Comparison of ENCODE assay signal across 1 cellular context in genomic region chr17:69326302-69327059, GRCh38.
TF ChIP-seq lines count a peak whose summit lies in the region.

No MANE protein-coding gene starts in this region.

TF ChIP-seq in HepG2, 621 proteins besides CTCF, POLR2A, EP300 and RAD21 (continued from another document and continues in another):
- TF ChIP-seq ZNF781 (CRISPR knock-in tag; IDR thresholded peaks at IDR 0.05; ENCODE audit: borderline replicate concordance, not compliant biosample characterization) = peak; percentile 26
- TF ChIP-seq MXD4 (CRISPR knock-in tag; IDR thresholded peaks at IDR 0.05) = no peak
- TF ChIP-seq SOX5 (CRISPR knock-in tag; IDR thresholded peaks at IDR 0.05; ENCODE audit: borderline replicate concordance) = no peak
- no peak for TF ChIP-seq EHMT2 (IDR thresholded peaks at IDR 0.05; ENCODE audit: borderline replicate concordance, low read depth, low read length)
- peak; percentile 7; the same call in 1 of the 2 replicates for TF ChIP-seq THAP9 (CRISPR knock-in tag; IDR thresholded peaks at IDR 0.05; ENCODE audit: borderline replicate concordance)
- no peak for TF ChIP-seq ZNF687 (CRISPR knock-in tag; IDR thresholded peaks at IDR 0.05)
- peak; percentile 82 for TF ChIP-seq ZNF556 (CRISPR knock-in tag; IDR thresholded peaks at IDR 0.05; ENCODE audit: borderline replicate concordance)
- no peak for TF ChIP-seq NONO (IDR thresholded peaks at IDR 0.05)
- TF ChIP-seq NONO (CRISPR knock-in tag; conservative IDR thresholded peaks at IDR 0.05) = peak; percentile 74; the same call in 1 of the 2 replicates
- TF ChIP-seq ZKSCAN8 (CRISPR knock-in tag; IDR thresholded peaks at IDR 0.05; ENCODE audit: borderline replicate concordance) = no peak
- TF ChIP-seq SRF (IDR thresholded peaks at IDR 0.05; ENCODE audit: low read depth, low read length) = no peak
- TF ChIP-seq ZNF281 (CRISPR knock-in tag; IDR thresholded peaks at IDR 0.05; ENCODE audit: borderline replicate concordance) = 0 out of 2 replicates have a peak, but pooled peaks have one; percentile 2
- 0 out of 2 replicates have a peak, but pooled peaks have one; percentile 77 for TF ChIP-seq ZNF230 (CRISPR knock-in tag; IDR thresholded peaks at IDR 0.05)
- no peak for TF ChIP-seq ZNF136 (CRISPR knock-in tag; IDR thresholded peaks at IDR 0.05; ENCODE audit: low read depth)
- TF ChIP-seq GLI4 (CRISPR knock-in tag; IDR thresholded peaks at IDR 0.05; ENCODE audit: borderline replicate concordance) = 0 out of 2 replicates have a peak, but pooled peaks have one; percentile 13
- TF ChIP-seq SMC3 (IDR thresholded peaks at IDR 0.05; ENCODE audit: low read length) = no peak
- TF ChIP-seq SP5 (CRISPR knock-in tag; IDR thresholded peaks at IDR 0.05; ENCODE audit: borderline replicate concordance, low read depth) = no peak
- peak; percentile 18; the same call in 1 of the 2 replicates for TF ChIP-seq ZNF354B (CRISPR knock-in tag; IDR thresholded peaks at IDR 0.05)
- TF ChIP-seq ESRRA (CRISPR knock-in tag; IDR thresholded peaks at IDR 0.05; ENCODE audit: low read depth) = no peak
- no peak for TF ChIP-seq ZNF670 (CRISPR knock-in tag; IDR thresholded peaks at IDR 0.05; ENCODE audit: borderline replicate concordance)
- 0 out of 2 replicates have a peak, but pooled peaks have one; percentile 66 for TF ChIP-seq ZFP41 (CRISPR knock-in tag; IDR thresholded peaks at IDR 0.05; ENCODE audit: borderline replicate concordance)
- TF ChIP-seq HOXA7 (CRISPR knock-in tag; IDR thresholded peaks at IDR 0.05) = no peak
- peak; percentile 14; the same call in 1 of the 2 replicates for TF ChIP-seq ZNF609 (CRISPR knock-in tag; IDR thresholded peaks at IDR 0.05; ENCODE audit: borderline replicate concordance)
- TF ChIP-seq RARG (CRISPR knock-in tag; IDR thresholded peaks at IDR 0.05; ENCODE audit: low read depth) = peak; percentile 83; the same call in 1 of the 2 replicates
- peak; percentile 52; the same call in 1 of the 2 replicates for TF ChIP-seq KDM3A (CRISPR knock-in tag; IDR thresholded peaks at IDR 0.05; ENCODE audit: low read depth)
- TF ChIP-seq ZNF607 (CRISPR knock-in tag; IDR thresholded peaks at IDR 0.05; ENCODE audit: borderline replicate concordance) = peak; percentile 56; the same call in 1 of the 2 replicates
- TF ChIP-seq NCOR1 (IDR thresholded peaks at IDR 0.05; ENCODE audit: borderline replicate concordance, low read length) = no peak
- TF ChIP-seq PHF8 (CRISPR knock-in tag; IDR thresholded peaks at IDR 0.05) = 0 out of 2 replicates have a peak, but pooled peaks have one; percentile 61
- TF ChIP-seq ZKSCAN5 (CRISPR knock-in tag; IDR thresholded peaks at IDR 0.05) = 0 out of 2 replicates have a peak, but pooled peaks have one; percentile 52
- TF ChIP-seq ZBTB7A (CRISPR knock-in tag; IDR thresholded peaks at IDR 0.05) = peak; percentile 64; the same call in 1 of the 2 replicates
- no peak for TF ChIP-seq CEBPG (CRISPR knock-in tag; IDR thresholded peaks at IDR 0.05)
- TF ChIP-seq HMG20B (CRISPR knock-in tag; conservative IDR thresholded peaks at IDR 0.05) = no peak
- no peak for TF ChIP-seq MED1 (CRISPR knock-in tag; IDR thresholded peaks at IDR 0.05)
- peak; percentile 40; the same call in 1 of the 2 replicates for TF ChIP-seq ZSCAN29 (CRISPR knock-in tag; conservative IDR thresholded peaks at IDR 0.05)
- TF ChIP-seq BATF2 (CRISPR knock-in tag; IDR thresholded peaks at IDR 0.05) = 0 out of 2 replicates have a peak, but pooled peaks have one; percentile 37
- TF ChIP-seq PHB2 (IDR thresholded peaks at IDR 0.05; ENCODE audit: partially characterized antibody) = no peak
- no peak for TF ChIP-seq ZNF3 (CRISPR knock-in tag; IDR thresholded peaks at IDR 0.05)
- no peak for TF ChIP-seq DPF2 (CRISPR knock-in tag; IDR thresholded peaks at IDR 0.05; ENCODE audit: borderline replicate concordance, low read depth)
- no peak for TF ChIP-seq PCBP2 (optimal IDR thresholded peaks at IDR 0.05; ENCODE audit: low read depth, low read length, poor library complexity, severe bottlenecking)
- TF ChIP-seq ZNF143 (CRISPR knock-in tag; IDR thresholded peaks at IDR 0.05) = no peak
- TF ChIP-seq GATA4 (IDR thresholded peaks at IDR 0.05; ENCODE audit: borderline replicate concordance, low read depth) = no peak
- TF ChIP-seq ZUFSP (CRISPR knock-in tag; IDR thresholded peaks at IDR 0.05; ENCODE audit: borderline replicate concordance) = no peak
- no peak for TF ChIP-seq ATAD3A (CRISPR knock-in tag; IDR thresholded peaks at IDR 0.05)
- no peak for TF ChIP-seq PBX2 (CRISPR knock-in tag; IDR thresholded peaks at IDR 0.05)
- peak; percentile 83 for TF ChIP-seq ZNF777 (CRISPR knock-in tag; IDR thresholded peaks at IDR 0.05)
